8 cellular contexts compared by ENCODE assay signal in genomic region chr10:624605-625334, GRCh38.
DNase-seq lines count a peak whose midpoint lies in the region; ATAC-seq and FAIRE-seq lines count a peak whose summit lies in the region.

No MANE protein-coding gene starts in this region.

- H3K9me3 ChIP-seq in NT2/D1 (ENCODE audit: insufficient read depth, low read length), result no peaks in the 10 kb centered on the region

- peaks cover 12% of the 10 kb centered on the region for H3K4me1 ChIP-seq in NT2/D1 (ENCODE audit: insufficient read depth, insufficient read length)

- H3K27me3 ChIP-seq in NT2/D1 (ENCODE audit: insufficient read depth, insufficient read length), result no peaks in the 10 kb centered on the region

- H3K36me3 ChIP-seq in NT2/D1 (ENCODE audit: insufficient read depth, insufficient read length, low read length), result peaks cover 7% of the 10 kb centered on the region

- peak overlapping the region; percentile 26 for H3K4me3 ChIP-seq in NT2/D1 (ENCODE audit: insufficient read length, low read depth)

- DNase-seq in DMS79 treated with DMSO at 0.1 percent for 48 hours (lab: John Stamatoyannopoulos, UW) (peak; percentile 28), NT2/D1 (ENCODE audit: low read depth, low spot score) (peak; percentile 23), midbrain (lab: John Stamatoyannopoulos, UW) (peak; percentile 90), urothelium cell line (ENCODE audit: low spot score) (peak; percentile 54), NCI-H524 (lab: John Stamatoyannopoulos, UW) (no peak)

- no peak for FAIRE-seq in urothelium cell line (lab: Jason Lieb, UNC)

- ATAC-seq in esophagus mucosa, result peak; percentile 69
- no peak for ATAC-seq in HG02981 (IDR thresholded peaks at IDR 0.05; ENCODE audit: unreplicated experiment)
- no peak for ATAC-seq in GM18907 (IDR thresholded peaks at IDR 0.05; ENCODE audit: unreplicated experiment)

- H3K9ac ChIP-seq in NT2/D1 (ENCODE audit: insufficient read length, low read depth), result peak overlapping the region; percentile 56

Comparison
In these comparisons a context has a peak if more than half of its experiments do, and no peak if none do; other contexts are left out.
1. DNase-seq: peak in DMS79 treated with DMSO at 0.1 percent for 48 hours (single experiment), NT2/D1 (single experiment), midbrain (single experiment) and urothelium cell line (single experiment); none in NCI-H524 (0 of 2).